24 cellular contexts compared by ENCODE assay signal in the genomic region with DNA sequence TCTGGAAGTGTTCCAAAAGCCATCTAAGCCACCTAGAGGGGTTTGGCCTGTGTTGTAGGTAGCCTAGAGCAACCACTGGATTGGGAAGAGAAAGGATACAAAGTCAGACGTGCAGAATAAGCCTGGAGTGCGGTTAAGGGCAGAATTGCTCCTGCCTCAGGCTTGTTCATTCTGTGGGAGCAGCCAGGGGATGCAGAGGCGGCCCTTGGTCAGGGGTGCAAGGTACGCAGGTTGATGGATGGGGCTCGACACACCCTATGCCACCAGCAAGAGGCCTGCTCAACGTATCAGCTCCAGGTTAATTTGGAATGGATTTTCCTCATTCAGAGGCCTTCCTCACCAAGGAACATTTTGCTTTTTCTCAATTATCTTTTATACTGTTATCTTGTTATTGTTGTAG.
"Had no signal": no experiment of that assay in that cellular context is flagged by ENCODE, and none has a peak within 500 bp of the region (broad histone marks: within the 10 kb centered on the region; RNA-seq: fewer than 3 reads in every experiment).

No MANE protein-coding gene starts in this region.

- H3K36me3 ChIP-seq: colonic mucosa had no signal

- ATAC-seq: activated CD4-positive, alpha-beta T cell treated with anti-CD3 and anti-CD28 coated beads for 36 hours; activated CD8-positive, alpha-beta T cell treated with anti-CD3 and anti-CD28 coated beads, Interleukin-2, amount 10 ng/mL, durations not matched to agents 7 days and 5 days; body of pancreas; left lung; lower lobe of right lung; T-cell had no signal

- DNase-seq: activated CD4-positive, alpha-beta T cell treated with anti-CD3 and anti-CD28 coated beads for 36 hours; activated CD4-positive, CD25-positive, alpha-beta regulatory T cell; activated CD8-positive, alpha-beta T cell treated with anti-CD3 and anti-CD28 coated beads, Interleukin-2, amount 10 ng/mL, durations not matched to agents 7 days and 5 days; activated naive CD4-positive, alpha-beta T cell; activated naive CD8-positive, alpha-beta T cell treated with anti-CD3 and anti-CD28 coated beads for 36 hours; aorta; body of pancreas; colonic mucosa; dorsolateral prefrontal cortex; effector memory CD4-positive, alpha-beta T cell; kidney glomerular epithelial cell; left lung; lower lobe of right lung; mesenchymal stem cell; nephron progenitor cell; nucleus accumbens; stimulated activated CD4-positive, alpha-beta T cell treated with anti-CD3 and anti-CD28 coated beads, Interleukin-2, amount 100 ng/mL, for 48 hours; stomach; T-cell; tibial artery had no signal

- H3K27me3 ChIP-seq: adrenal gland, body of pancreas, colonic mucosa, dorsolateral prefrontal cortex, left lung, right atrium auricular region, stomach, tibial artery had no signal

- H3K27ac ChIP-seq: body of pancreas, colonic mucosa, left lung, lower lobe of right lung, parathyroid adenoma, right atrium auricular region, stomach, tibial artery had no signal

- FAIRE-seq: frontal cortex had no signal

- H3K4me1 ChIP-seq: adrenal gland, body of pancreas, colonic mucosa, left lung, lower lobe of right lung, parathyroid adenoma, right atrium auricular region, tibial artery had no signal

- H3K9me3 ChIP-seq: adrenal gland, body of pancreas, colonic mucosa, left lung, lower lobe of right lung, right atrium auricular region, stomach, tibial artery had no signal

- H3K4me3 ChIP-seq: adrenal gland, body of pancreas, colonic mucosa, dorsolateral prefrontal cortex, left lung, lower lobe of right lung, right atrium auricular region, stomach, tibial artery had no signal
